ENCODE assay signal across 8 cellular contexts in the genomic region with DNA sequence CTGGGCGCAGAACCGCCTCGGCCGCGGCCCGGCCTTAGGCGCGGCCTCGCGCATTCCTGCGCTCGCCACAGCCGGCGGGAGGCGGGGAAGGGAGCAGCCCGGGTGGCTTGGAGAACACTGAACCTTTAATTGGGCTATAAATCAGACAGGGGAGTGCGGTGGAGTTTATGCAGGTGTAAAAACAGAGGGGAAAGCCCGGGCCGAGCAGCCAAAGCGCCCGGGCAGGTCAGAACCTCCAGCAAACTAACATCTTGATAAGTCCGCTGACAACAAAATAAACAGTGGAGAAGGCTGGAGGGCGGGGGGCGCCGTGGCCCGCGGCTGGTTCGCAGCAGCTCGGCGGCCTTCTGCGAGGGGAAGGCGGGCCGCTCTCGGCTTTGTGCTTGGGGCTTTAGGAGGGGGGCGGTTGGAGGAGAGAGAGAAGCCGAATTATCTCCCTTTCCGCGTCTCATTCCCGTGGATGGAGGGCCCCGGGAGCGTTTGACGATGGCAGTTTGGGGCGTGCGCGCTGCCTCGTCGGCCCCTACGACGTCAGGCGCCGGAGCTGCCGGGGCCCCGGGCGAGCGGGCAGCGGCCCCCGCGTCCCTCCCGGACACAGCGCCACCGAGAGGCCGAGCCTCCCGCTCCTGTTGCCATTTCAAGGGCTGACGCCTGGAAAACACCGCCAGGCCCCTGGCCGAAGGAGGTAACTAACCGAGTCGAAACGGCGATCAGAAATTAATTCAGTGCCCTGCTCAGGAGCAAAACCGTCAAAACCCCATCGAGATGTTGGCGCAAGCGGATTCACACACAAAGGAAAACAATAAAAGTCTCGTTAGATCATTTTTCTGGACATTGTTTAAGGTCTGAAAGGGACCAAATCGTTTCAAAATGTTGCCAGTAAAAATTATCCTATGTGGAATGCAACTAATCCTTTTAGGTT. TPM values are rescaled to one million over a fixed set of nuclear protein-coding genes. Genes with fewer than 3 reads are reported as not detected.
A peak's percentile ranks its signal among the peaks of the same experiment; 100 is the strongest.
DNase-seq lines count a peak whose midpoint lies in the region; FAIRE-seq and TF ChIP-seq lines count a peak whose summit lies in the region.
"Had no signal": no experiment of that assay in that cellular context is flagged by ENCODE, and none has a peak within 500 bp of the region (broad histone marks: within the 10 kb centered on the region; RNA-seq: fewer than 3 reads in every experiment).

No MANE protein-coding gene starts in this region.

- no peak for FAIRE-seq in GM12891 (lab: Jason Lieb, UNC)
- FAIRE-seq: TTC549 had no signal

- in situ Hi-C loops in GM13976 (cut with MboI; ENCODE audit: low sequenced_read_pairs, unreplicated experiment): no loop called here

- no peak for TF ChIP-seq POLR2A in GM12891 (IDR thresholded peaks at IDR 0.05; ENCODE audit: low read depth, low read length)

- DNase-seq in GM13976 (ENCODE audit: low spot score): peak; percentile 50
- peak; percentile 59 to 87 for DNase-seq in NCI-H526 (lab: John Stamatoyannopoulos, UW)
- peak; percentile 85 for DNase-seq in ecto neural progenitor cell (ENCODE audit: low spot score)
- DNase-seq in myocyte (ENCODE audit: low read depth): peak; percentile 85
- no peak for DNase-seq in NCI-H446 (lab: John Stamatoyannopoulos, UW)
- DNase-seq in GF-D8 (lab: John Stamatoyannopoulos, UW): no peak
- DNase-seq in GM12891 (ENCODE audit: insufficient read length, low spot score): no peak

- TF ChIP-seq CTCF in GM13976 (IDR thresholded peaks at IDR 0.05; ENCODE audit: borderline replicate concordance, control extremely low read depth, extremely low read depth, insufficient read depth, missing control alignments): no peak

TF ChIP-seq in GM12891, 5 proteins besides CTCF, POLR2A, EP300 and RAD21:
- TF ChIP-seq SPI1 (IDR thresholded peaks at IDR 0.05; ENCODE audit: low read depth, low read length) (no peak), POU2F2 (IDR thresholded peaks at IDR 0.05; ENCODE audit: low read depth, low read length) (no peak), PAX5 (IDR thresholded peaks at IDR 0.05; ENCODE audit: insufficient read depth, low read length, severe bottlenecking) (no peak), POLR2AphosphoS5 (IDR thresholded peaks at IDR 0.05; ENCODE audit: low read depth, low read length) (no peak), TAF1 (IDR thresholded peaks at IDR 0.05; ENCODE audit: low read depth, low read length) (no peak)

RNA-seq across cellular contexts. Expression of a gene that starts 11.2 kb away (rescaled TPM):
- 14.0 and 18.6 TPM in 2 replicates for total RNA-seq in myocyte
- polyA plus RNA-seq in myocyte (2012): 19.6 TPM
- polyA plus RNA-seq in GM12891 (2012; ENCODE audit: low read depth, missing spikeins): 0.04 TPM

Comparison
In these comparisons a context has a peak if more than half of its experiments do, and no peak if none do; other contexts are left out.
1. DNase-seq: peak in GM13976 (single experiment), NCI-H526 (2 of 2), ecto neural progenitor cell (single experiment) and myocyte (single experiment); none in NCI-H446 (0 of 2), GF-D8 (single experiment) and GM12891 (single experiment).